8 cellular contexts compared by ENCODE assay signal in genomic region chr2:217858519-217859466, GRCh38.
A peak's percentile ranks its signal among the peaks of the same experiment; 100 is the strongest.
DNase-seq lines count a peak whose midpoint lies in the region; ATAC-seq and TF ChIP-seq lines count a peak whose summit lies in the region.

No MANE protein-coding gene starts in this region.

- peak overlapping the region; percentile 22 to 34 for H3K27ac ChIP-seq in prostate gland

- TF ChIP-seq CTCF in prostate gland (IDR thresholded peaks at IDR 0.05): no peak

- no peaks in the 10 kb centered on the region for H3K9me3 ChIP-seq in prostate gland

- no peaks in the 10 kb centered on the region for H3K4me1 ChIP-seq in prostate gland (replicated peaks)

- 31% methylated on average over 11 of the region's 11 CpGs for whole genome bisulfite sequencing in prostate gland

- ATAC-seq in HG02610 (IDR thresholded peaks at IDR 0.05; ENCODE audit: unreplicated experiment): no peak
- ATAC-seq in GM21576 (IDR thresholded peaks at IDR 0.05; ENCODE audit: unreplicated experiment): no peak

- no peaks in the 10 kb centered on the region for H3K36me3 ChIP-seq in prostate gland

- no peaks in the 10 kb centered on the region for H3K27me3 ChIP-seq in prostate gland (replicated peaks; ENCODE audit: insufficient read depth)

- no peak overlapping the region for H3K4me3 ChIP-seq in prostate gland

- DNase-seq in EH (ENCODE audit: low read depth): peak; percentile 96
- peak; percentile 27 for DNase-seq in SW480 (ENCODE audit: low spot score)
- peak; percentile 89 for DNase-seq in cardiac septum (ENCODE audit: low spot score)
- peak; percentile 63 for DNase-seq in prostate gland (ENCODE audit: low spot score)
- DNase-seq in stimulated activated CD8-positive, alpha-beta memory T cell treated with anti-CD3 and anti-CD28 coated beads, Interleukin-4, amount 100 ng/mL, for 48 hours: no peak
- DNase-seq in activated CD4-positive, alpha-beta T cell treated with anti-CD3 and anti-CD28 coated beads for 48 hours: no peak

- intact Hi-C loops in cardiac septum (cut with DNase I): no loop called here
- intact Hi-C loops in prostate gland (cut with DNase I): no loop called here

- no peak for TF ChIP-seq POLR2A in prostate gland (IDR thresholded peaks at IDR 0.05)

Comparison
In these comparisons a context has a peak if more than half of its experiments do, and no peak if none do; other contexts are left out.
1. DNase-seq: peak in EH (single experiment), SW480 (single experiment), cardiac septum (single experiment) and prostate gland (single experiment); none in stimulated activated CD8-positive, alpha-beta memory T cell treated with anti-CD3 and anti-CD28 coated beads, Interleukin-4, amount 100 ng/mL, for 48 hours (single experiment) and activated CD4-positive, alpha-beta T cell treated with anti-CD3 and anti-CD28 coated beads for 48 hours (single experiment).